In the genomic region with DNA sequence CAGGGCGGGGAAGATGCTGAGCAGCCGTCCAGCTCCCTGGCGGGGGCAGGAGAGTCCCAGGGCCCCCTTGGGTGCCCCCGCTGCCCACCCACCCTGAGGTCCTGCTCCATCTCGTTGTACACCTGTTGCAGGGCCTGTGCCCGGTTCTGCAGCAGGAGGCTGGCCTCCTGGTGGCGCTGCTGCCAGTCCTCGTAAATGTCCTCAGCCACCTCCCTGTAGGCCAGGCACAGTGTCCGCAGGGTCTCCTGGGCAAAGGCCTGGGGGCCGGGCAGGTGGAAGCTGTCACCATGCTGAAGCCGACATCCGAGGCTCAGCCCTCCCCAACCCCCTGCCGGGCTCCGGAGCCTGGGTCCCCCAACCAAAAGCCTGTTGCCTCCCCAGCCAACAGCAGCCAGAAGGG, we compare ENCODE assay signal across 1 cellular context.
TF ChIP-seq lines count a peak whose summit lies in the region.

No MANE protein-coding gene starts in this region.

TF ChIP-seq in HepG2, 621 proteins besides CTCF, POLR2A, EP300 and RAD21:
- TF ChIP-seq REL (CRISPR knock-in tag; conservative IDR thresholded peaks at IDR 0.05) (no peak), GTF2F1 (IDR thresholded peaks at IDR 0.05; ENCODE audit: low read length) (no peak), FOXJ3 (CRISPR knock-in tag; IDR thresholded peaks at IDR 0.05; ENCODE audit: borderline replicate concordance) (no peak), SIX4 (CRISPR knock-in tag; IDR thresholded peaks at IDR 0.05) (no peak), KDM4B (CRISPR knock-in tag; IDR thresholded peaks at IDR 0.05) (no peak), PHF20 (CRISPR knock-in tag; IDR thresholded peaks at IDR 0.05) (no peak), GTF3A (CRISPR knock-in tag; conservative IDR thresholded peaks at IDR 0.05) (no peak), HMG20B (CRISPR knock-in tag; conservative IDR thresholded peaks at IDR 0.05) (no peak), SATB2 (CRISPR knock-in tag; IDR thresholded peaks at IDR 0.05) (no peak)
- TF ChIP-seq, protein P1, sequence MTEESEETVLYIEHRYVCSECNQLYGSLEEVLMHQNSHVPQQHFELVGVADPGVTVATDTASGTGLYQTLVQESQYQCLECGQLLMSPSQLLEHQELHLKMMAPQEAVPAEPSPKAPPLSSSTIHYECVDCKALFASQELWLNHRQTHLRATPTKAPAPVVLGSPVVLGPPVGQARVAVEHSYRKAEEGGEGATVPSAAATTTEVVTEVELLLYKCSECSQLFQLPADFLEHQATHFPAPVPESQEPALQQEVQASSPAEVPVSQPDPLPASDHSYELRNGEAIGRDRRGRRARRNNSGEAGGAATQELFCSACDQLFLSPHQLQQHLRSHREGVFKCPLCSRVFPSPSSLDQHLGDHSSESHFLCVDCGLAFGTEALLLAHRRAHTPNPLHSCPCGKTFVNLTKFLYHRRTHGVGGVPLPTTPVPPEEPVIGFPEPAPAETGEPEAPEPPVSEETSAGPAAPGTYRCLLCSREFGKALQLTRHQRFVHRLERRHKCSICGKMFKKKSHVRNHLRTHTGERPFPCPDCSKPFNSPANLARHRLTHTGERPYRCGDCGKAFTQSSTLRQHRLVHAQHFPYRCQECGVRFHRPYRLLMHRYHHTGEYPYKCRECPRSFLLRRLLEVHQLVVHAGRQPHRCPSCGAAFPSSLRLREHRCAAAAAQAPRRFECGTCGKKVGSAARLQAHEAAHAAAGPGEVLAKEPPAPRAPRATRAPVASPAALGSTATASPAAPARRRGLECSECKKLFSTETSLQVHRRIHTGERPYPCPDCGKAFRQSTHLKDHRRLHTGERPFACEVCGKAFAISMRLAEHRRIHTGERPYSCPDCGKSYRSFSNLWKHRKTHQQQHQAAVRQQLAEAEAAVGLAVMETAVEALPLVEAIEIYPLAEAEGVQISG (CRISPR knock-in tag; IDR thresholded peaks at IDR 0.05), result no peak
- TF ChIP-seq, protein P2, sequence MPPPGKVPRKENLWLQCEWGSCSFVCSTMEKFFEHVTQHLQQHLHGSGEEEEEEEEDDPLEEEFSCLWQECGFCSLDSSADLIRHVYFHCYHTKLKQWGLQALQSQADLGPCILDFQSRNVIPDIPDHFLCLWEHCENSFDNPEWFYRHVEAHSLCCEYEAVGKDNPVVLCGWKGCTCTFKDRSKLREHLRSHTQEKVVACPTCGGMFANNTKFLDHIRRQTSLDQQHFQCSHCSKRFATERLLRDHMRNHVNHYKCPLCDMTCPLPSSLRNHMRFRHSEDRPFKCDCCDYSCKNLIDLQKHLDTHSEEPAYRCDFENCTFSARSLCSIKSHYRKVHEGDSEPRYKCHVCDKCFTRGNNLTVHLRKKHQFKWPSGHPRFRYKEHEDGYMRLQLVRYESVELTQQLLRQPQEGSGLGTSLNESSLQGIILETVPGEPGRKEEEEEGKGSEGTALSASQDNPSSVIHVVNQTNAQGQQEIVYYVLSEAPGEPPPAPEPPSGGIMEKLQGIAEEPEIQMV (CRISPR knock-in tag; IDR thresholded peaks at IDR 0.05; ENCODE audit: low read depth), result no peak
- TF ChIP-seq, protein P3, sequence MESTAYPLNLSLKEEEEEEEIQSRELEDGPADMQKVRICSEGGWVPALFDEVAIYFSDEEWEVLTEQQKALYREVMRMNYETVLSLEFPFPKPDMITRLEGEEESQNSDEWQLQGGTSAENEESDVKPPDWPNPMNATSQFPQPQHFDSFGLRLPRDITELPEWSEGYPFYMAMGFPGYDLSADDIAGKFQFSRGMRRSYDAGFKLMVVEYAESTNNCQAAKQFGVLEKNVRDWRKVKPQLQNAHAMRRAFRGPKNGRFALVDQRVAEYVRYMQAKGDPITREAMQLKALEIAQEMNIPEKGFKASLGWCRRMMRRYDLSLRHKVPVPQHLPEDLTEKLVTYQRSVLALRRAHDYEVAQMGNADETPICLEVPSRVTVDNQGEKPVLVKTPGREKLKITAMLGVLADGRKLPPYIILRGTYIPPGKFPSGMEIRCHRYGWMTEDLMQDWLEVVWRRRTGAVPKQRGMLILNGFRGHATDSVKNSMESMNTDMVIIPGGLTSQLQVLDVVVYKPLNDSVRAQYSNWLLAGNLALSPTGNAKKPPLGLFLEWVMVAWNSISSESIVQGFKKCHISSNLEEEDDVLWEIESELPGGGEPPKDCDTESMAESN (CRISPR knock-in tag; conservative IDR thresholded peaks at IDR 0.05), result no peak
